In the genomic region with DNA sequence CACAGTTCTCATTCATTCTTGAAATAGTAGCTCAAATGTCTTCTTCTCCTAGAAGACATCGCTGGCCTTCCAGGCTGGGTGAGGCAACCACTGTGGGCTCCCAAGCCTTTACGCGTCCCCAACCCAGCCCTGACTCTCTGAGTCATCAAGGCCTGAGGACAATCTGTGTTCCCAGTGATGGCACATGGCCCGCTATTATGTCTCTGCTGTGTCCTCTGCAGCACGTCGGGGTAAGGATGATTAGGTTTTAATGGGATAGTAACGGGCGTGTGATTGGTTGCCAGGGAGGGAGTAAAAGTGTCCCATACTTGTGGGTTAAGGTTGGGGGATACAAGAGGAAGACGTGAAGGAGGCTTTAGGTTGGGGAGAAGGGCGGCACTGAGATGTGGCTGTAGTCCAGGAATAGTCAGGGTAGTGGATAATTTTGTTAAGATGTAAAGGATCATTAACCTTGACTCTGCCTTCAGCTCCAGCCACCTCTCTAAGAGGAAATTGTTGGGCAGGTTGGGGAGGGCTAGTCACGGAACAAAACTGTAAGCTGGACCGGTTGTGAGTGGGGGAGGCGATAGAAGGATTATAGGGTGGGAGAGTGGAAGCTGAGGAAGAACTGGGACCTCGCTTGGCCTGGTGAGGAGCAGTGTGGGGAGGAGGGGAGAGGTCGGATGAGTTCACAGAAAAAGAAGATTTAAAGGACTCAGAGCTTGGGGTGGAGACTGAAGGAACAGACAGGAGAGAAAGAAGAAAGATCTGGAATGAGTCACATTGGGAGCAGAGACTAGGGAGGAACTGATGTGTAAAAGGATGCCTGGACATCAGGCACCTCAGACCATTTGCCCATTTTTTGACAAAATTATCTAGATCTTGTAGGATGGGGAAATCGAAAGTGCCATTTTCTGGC, we compare ENCODE assay signal across 22 cellular contexts. TPM values are rescaled to one million over a fixed set of nuclear protein-coding genes. Genes with fewer than 3 reads are reported as not detected.
A peak's percentile ranks its signal among the peaks of the same experiment; 100 is the strongest.
DNase-seq lines count a peak whose midpoint lies in the region; TF ChIP-seq lines count a peak whose summit lies in the region.
"Had no signal": no experiment of that assay in that cellular context is flagged by ENCODE, and none has a peak within 500 bp of the region (broad histone marks: within the 10 kb centered on the region; RNA-seq: fewer than 3 reads in every experiment).

No MANE protein-coding gene starts in this region.

- intact Hi-C loops in Caco-2 (cut with micrococcal nuclease; ENCODE audit: unreplicated experiment) = no loop called here

- H3K4me3 ChIP-seq in Caco-2 (ENCODE audit: low read depth, low read length) = no peak overlapping the region
- H3K4me3 ChIP-seq in epithelial cell of esophagus (ENCODE audit: low read length) = no peak overlapping the region
- no peak overlapping the region for H3K4me3 ChIP-seq in H7 (ENCODE audit: insufficient read depth, low read depth, low read length)
- H3K4me3 ChIP-seq: ascending aorta, BLaER1, colonic mucosa, esophagus muscularis mucosa, left lung, stomach had no signal

- no TSS peak for BruUV-seq in Caco-2 (replicated peaks; lab: Mats Ljungman, UMichigan)

- peaks cover 27% of the 10 kb centered on the region for H3K9me3 ChIP-seq in Caco-2
- H3K9me3 ChIP-seq: ascending aorta, BLaER1, colonic mucosa, esophagus muscularis mucosa, left lung, stomach had no signal

- CTCF ChIA-PET in Caco-2 (lab: Charles Lee) = no interaction called here

- H3K4me3 Mint-ChIP-seq in Caco-2 (ENCODE audit: unreplicated experiment) = peak overlapping the region; percentile 0
- H3K4me3 Mint-ChIP-seq: naive thymus-derived CD4-positive, alpha-beta T cell had no signal

- TF ChIP-seq CTCF in Caco-2 (IDR thresholded peaks at IDR 0.05; ENCODE audit: insufficient read depth in 1 of 2, low read depth in 1 of 2, low read length in 1 of 2, severe bottlenecking in 1 of 2, unreplicated experiment in 1 of 2) = no peak
- no peak for TF ChIP-seq CTCF in epithelial cell of esophagus (IDR thresholded peaks at IDR 0.05; ENCODE audit: insufficient read depth, low read depth, low read length, missing control alignments)

- peaks cover 24% of the 10 kb centered on the region for H3K9me3 Mint-ChIP-seq in Caco-2 (ENCODE audit: unreplicated experiment)

- H3K4me1 ChIP-seq in Caco-2 = peaks cover 22% of the 10 kb centered on the region
- H3K4me1 ChIP-seq: ascending aorta, BLaER1, colonic mucosa, left lung, stomach had no signal

- H3K27me3 Mint-ChIP-seq in Caco-2 (ENCODE audit: insufficient read depth, unreplicated experiment) = no peaks in the 10 kb centered on the region

- DNase-seq in Caco-2 (no peak), MV-4-11 (lab: John Stamatoyannopoulos, UW) (peak; percentile 45), epithelial cell of esophagus (ENCODE audit: low read depth) (peak; percentile 37), pons (ENCODE audit: low spot score) (peak; percentile 49), COLO668 (lab: John Stamatoyannopoulos, UW; ENCODE audit: unreplicated experiment) (no peak), H7 (no peak), HuH-7 (ENCODE audit: low spot score) (no peak)
- DNase-seq: activated CD4-positive, CD25-positive, alpha-beta regulatory T cell treated with anti-CD3 and anti-CD28 coated beads, Interleukin-2, amount 50 U/mL, for 72 hours; activated naive CD4-positive, alpha-beta T cell; colonic mucosa; Karpas-422; left lung; naive thymus-derived CD4-positive, alpha-beta T cell; NCI-H1930; NCI-H526 treated with DMSO at 0.1 percent for 48 hours; stomach; T-helper 2 cell had no signal

- H3K36me3 ChIP-seq in Caco-2 (ENCODE audit: control insufficient read depth, insufficient read depth, low read length) (no peaks in the 10 kb centered on the region; the same call in 1 of the 2 replicates), H7 (replicated peaks; ENCODE audit: control insufficient read depth, insufficient read depth, low read length) (no peaks in the 10 kb centered on the region)
- H3K36me3 ChIP-seq: ascending aorta, BLaER1, colonic mucosa, esophagus muscularis mucosa, left lung, stomach had no signal

- H3K27ac Mint-ChIP-seq in Caco-2 (ENCODE audit: unreplicated experiment) = peak overlapping the region; percentile 16
- H3K27ac Mint-ChIP-seq: progenitor cell of endocrine pancreas had no signal

- no peaks in the 10 kb centered on the region for H3K27me3 ChIP-seq in Caco-2 (replicated peaks; ENCODE audit: control insufficient read depth, insufficient read depth, low read length)
- no peaks in the 10 kb centered on the region for H3K27me3 ChIP-seq in H7 (ENCODE audit: control insufficient read depth, insufficient read depth, low read length)
- H3K27me3 ChIP-seq: ascending aorta, BLaER1, colonic mucosa had no signal

- POLR2A ChIA-PET in Caco-2 (lab: Charles Lee) = no interaction called here

- peaks cover 32% of the 10 kb centered on the region for H3K4me1 Mint-ChIP-seq in Caco-2 (ENCODE audit: low read depth, unreplicated experiment)

- H3K36me3 Mint-ChIP-seq in Caco-2 (ENCODE audit: insufficient read depth, unreplicated experiment) = peaks cover 11% of the 10 kb centered on the region
- H3K36me3 Mint-ChIP-seq: naive thymus-derived CD4-positive, alpha-beta T cell had no signal

RNA-seq across cellular contexts. Expression of a gene that starts 27.9 kb away (rescaled TPM):
- total RNA-seq in Caco-2 (2022) = not detected in 2 replicates
- not detected in 2 replicates for total RNA-seq in H7 (2014; rRNA removed; shearing (Covaris generic))
- total RNA-seq: ascending aorta; colonic mucosa; esophagus muscularis mucosa; naive thymus-derived CD4-positive, alpha-beta T cell; progenitor cell of endocrine pancreas; Right ventricle myocardium inferior; stomach had no signal

RNA-seq across cellular contexts. Expression of a gene that starts 53.6 kb away (rescaled TPM):
- 57.7 and 64.7 TPM in 2 replicates for total RNA-seq in Caco-2 (2022)
- 0.17 TPM in 1 of 2 replicates, not detected in the other for total RNA-seq in H7 (2014; rRNA removed; shearing (Covaris generic))
- total RNA-seq: ascending aorta, esophagus muscularis mucosa, progenitor cell of endocrine pancreas, Right ventricle myocardium inferior, stomach had no signal

Comparison
In these comparisons a context has a peak if more than half of its experiments do, and no peak if none do; other contexts are left out.
1. DNase-seq: peak in MV-4-11 (single experiment), epithelial cell of esophagus (single experiment) and pons (single experiment); none in Caco-2 (0 of 2), COLO668 (single experiment), H7 (single experiment) and HuH-7 (single experiment).
2. RNA of a gene that starts 53.6 kb away (total RNA-seq): 57.7 to 64.7 TPM in Caco-2; 0.17 TPM in H7; every median in the first group is over 10 times any median in the second.